8 cellular contexts compared by ENCODE assay signal in the genomic region with DNA sequence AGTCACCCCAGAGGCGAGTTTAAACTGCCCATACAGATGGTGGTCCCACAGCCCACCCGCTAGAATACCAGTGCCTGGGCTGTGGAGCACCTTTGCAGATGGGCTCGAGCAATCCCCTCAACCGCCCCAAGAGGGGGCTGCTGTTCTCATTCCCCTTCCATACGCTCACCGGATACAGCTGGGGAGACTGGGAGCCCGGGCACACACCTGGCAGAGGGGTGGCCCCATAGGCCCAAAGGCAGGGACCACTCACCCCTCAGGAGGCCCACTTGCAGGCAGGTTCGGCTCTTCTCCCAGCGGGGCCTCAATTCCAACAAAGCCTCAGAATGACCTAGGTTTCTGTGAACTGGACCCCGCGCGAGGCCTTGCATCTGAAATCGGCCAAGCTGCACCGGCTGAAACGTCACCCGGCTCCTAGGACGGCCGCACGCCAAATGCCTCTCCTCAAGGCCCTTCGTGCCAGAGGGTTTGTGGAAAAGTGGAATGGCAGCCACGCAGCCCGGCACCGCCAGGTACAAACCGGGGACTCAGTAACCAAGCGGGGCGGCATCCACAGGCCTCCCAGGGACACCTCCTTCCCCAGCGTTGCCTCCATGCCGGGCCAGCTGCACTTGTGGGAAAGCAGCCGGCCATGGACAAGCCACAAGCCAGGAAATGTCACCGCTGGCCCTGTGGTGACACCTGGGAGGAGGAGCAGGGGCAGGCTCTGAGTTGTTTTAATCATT. TPM values are rescaled to one million over a fixed set of nuclear protein-coding genes. Genes with fewer than 3 reads are reported as not detected.
DNase-seq lines count a peak whose midpoint lies in the region; ATAC-seq, FAIRE-seq and TF ChIP-seq lines count a peak whose summit lies in the region.

No MANE protein-coding gene starts in this region.

- H4K20me1 ChIP-seq in BLaER1 treated with 17β-estradiol and CSF1 and Interleukin-3, amounts not matched to agents 10 nM and 100 nM, result peaks cover 61 to 100% (median 87%) of the 10 kb centered on the region in 11 experiments

- H3K4me3 Mint-ChIP-seq in activated T-cell treated with anti-CD3 and anti-CD28 coated beads, Interleukin-2, amount 50 U/mL, for 72 hours, result no peak overlapping the region

- intact Hi-C loops in vagina (cut with DNase I), result no loop called here

- FAIRE-seq in HTR-8/SVneo (lab: Jason Lieb, UNC) (no peak), urothelium cell line (lab: Jason Lieb, UNC) (no peak)

- ATAC-seq in activated T-cell treated with anti-CD3 and anti-CD28 coated beads, Interleukin-2, amount 50 U/mL, for 72 hours (replicated peaks in 1 of 2), result peak; percentile 44 to 59

- H3K27ac ChIP-seq in BLaER1 treated with 17β-estradiol and CSF1 and Interleukin-3, amounts not matched to agents 10 nM and 100 nM, result peak overlapping the region in 9 of 11 experiments; percentile 12 to 77 (median 54); a peak in 15 of 22 replicates
- H3K27ac ChIP-seq in vagina, result no peak overlapping the region

- H3K36me3 ChIP-seq in BLaER1 treated with 17β-estradiol and CSF1 and Interleukin-3, amounts not matched to agents 10 nM and 100 nM, result peaks cover 50 to 92% (median 71%) of the 10 kb centered on the region in 11 experiments
- H3K36me3 ChIP-seq in vagina, result peaks cover 0 to 20% of the 10 kb centered on the region in 2 donors

- peak overlapping the region in 8 of 11 experiments; percentile 23 to 68 (median 38); a peak in 16 of 22 replicates for H3K9ac ChIP-seq in BLaER1 treated with 17β-estradiol and CSF1 and Interleukin-3, amounts not matched to agents 10 nM and 100 nM

- no peaks in the 10 kb centered on the region for H3K27me3 Mint-ChIP-seq in activated T-cell treated with anti-CD3 and anti-CD28 coated beads, Interleukin-2, amount 50 U/mL, for 72 hours (ENCODE audit: low read depth)

- TF ChIP-seq CTCF in vagina (IDR thresholded peaks at IDR 0.05), result peak in 1 of 3 experiments; percentile 14

- H3K4me3 ChIP-seq in BLaER1 treated with 17β-estradiol and CSF1 and Interleukin-3, amounts not matched to agents 10 nM and 100 nM, result peak overlapping the region in 6 of 10 experiments; percentile 1 to 27 (median 8); a peak in 6 of 20 replicates
- H3K4me3 ChIP-seq in vagina, result no peak overlapping the region

- no peak overlapping the region for H3K27ac Mint-ChIP-seq in activated T-cell treated with anti-CD3 and anti-CD28 coated beads, Interleukin-2, amount 50 U/mL, for 72 hours

- no peaks in the 10 kb centered on the region for H3K9me3 Mint-ChIP-seq in activated T-cell treated with anti-CD3 and anti-CD28 coated beads, Interleukin-2, amount 50 U/mL, for 72 hours

- H3K36me3 Mint-ChIP-seq in activated T-cell treated with anti-CD3 and anti-CD28 coated beads, Interleukin-2, amount 50 U/mL, for 72 hours (ENCODE audit: insufficient read depth in 2 of 2), result peaks cover 0 to 17% of the 10 kb centered on the region in 2 donors

- H3K9me3 ChIP-seq in BLaER1 treated with 17β-estradiol and CSF1 and Interleukin-3, amounts not matched to agents 10 nM and 100 nM (replicated peaks in 1 of 11), result peaks cover 0 to 18% (median 9%) of the 10 kb centered on the region in 11 experiments; a peak in 10 of 22 replicates
- H3K9me3 ChIP-seq in vagina, result no peaks in the 10 kb centered on the region

- peak overlapping the region; percentile 20 to 92 (median 79) for H3K4me2 ChIP-seq in BLaER1 treated with 17β-estradiol and CSF1 and Interleukin-3, amounts not matched to agents 10 nM and 100 nM

- H3K4me1 Mint-ChIP-seq in activated T-cell treated with anti-CD3 and anti-CD28 coated beads, Interleukin-2, amount 50 U/mL, for 72 hours (ENCODE audit: low read depth), result peaks cover 11% of the 10 kb centered on the region

- H3K27me3 ChIP-seq in BLaER1 treated with 17β-estradiol and CSF1 and Interleukin-3, amounts not matched to agents 10 nM and 100 nM, result no peaks in the 10 kb centered on the region
- no peaks in the 10 kb centered on the region for H3K27me3 ChIP-seq in vagina

- peak; percentile 44 for DNase-seq in HTR-8/SVneo (ENCODE audit: insufficient read length, low spot score)
- peak; percentile 38 to 40 for DNase-seq in activated T-cell treated with anti-CD3 and anti-CD28 coated beads, Interleukin-2, amount 50 U/mL, for 72 hours
- DNase-seq in iPS-NIHi11 (ENCODE audit: low spot score), result peak; percentile 84
- DNase-seq in urothelium cell line (ENCODE audit: low spot score), result peak; percentile 40
- no peak for DNase-seq in epidermal melanocyte (ENCODE audit: insufficient read length, low spot score)
- no peak for DNase-seq in KG1 (lab: John Stamatoyannopoulos, UW)
- no peak for DNase-seq in vagina (ENCODE audit: extremely low spot score in 2 of 2)

- no peak for TF ChIP-seq POLR2A in vagina (IDR thresholded peaks at IDR 0.05)

- peaks cover 42 to 98% (median 81%) of the 10 kb centered on the region in 10 experiments for H3K4me1 ChIP-seq in BLaER1 treated with 17β-estradiol and CSF1 and Interleukin-3, amounts not matched to agents 10 nM and 100 nM
- peaks cover 34% of the 10 kb centered on the region for H3K4me1 ChIP-seq in vagina

RNA-seq across cellular contexts. Expression of gene MLLT1, which starts 18.7 kb away (rescaled TPM):
- total RNA-seq in activated T-cell treated with anti-CD3 and anti-CD28 coated beads, Interleukin-2, amount 50 U/mL, for 72 hours, result 10 to 100 TPM; 39.9 to 44.5 TPM
- 25.5 TPM for total RNA-seq in vagina

Comparison
In these comparisons a context has a peak if more than half of its experiments do, and no peak if none do; other contexts are left out.
1. H3K4me3 ChIP-seq: peak in BLaER1 treated with 17β-estradiol and CSF1 and Interleukin-3, amounts not matched to agents 10 nM and 100 nM (6 of 10); none in vagina (0 of 2).
2. DNase-seq: peak in HTR-8/SVneo (single experiment), activated T-cell treated with anti-CD3 and anti-CD28 coated beads, Interleukin-2, amount 50 U/mL, for 72 hours (2 of 2), iPS-NIHi11 (single experiment) and urothelium cell line (single experiment); none in epidermal melanocyte (single experiment), KG1 (single experiment) and vagina (0 of 2).